Comparison of ENCODE assay signal across 8 cellular contexts in the genomic region with DNA sequence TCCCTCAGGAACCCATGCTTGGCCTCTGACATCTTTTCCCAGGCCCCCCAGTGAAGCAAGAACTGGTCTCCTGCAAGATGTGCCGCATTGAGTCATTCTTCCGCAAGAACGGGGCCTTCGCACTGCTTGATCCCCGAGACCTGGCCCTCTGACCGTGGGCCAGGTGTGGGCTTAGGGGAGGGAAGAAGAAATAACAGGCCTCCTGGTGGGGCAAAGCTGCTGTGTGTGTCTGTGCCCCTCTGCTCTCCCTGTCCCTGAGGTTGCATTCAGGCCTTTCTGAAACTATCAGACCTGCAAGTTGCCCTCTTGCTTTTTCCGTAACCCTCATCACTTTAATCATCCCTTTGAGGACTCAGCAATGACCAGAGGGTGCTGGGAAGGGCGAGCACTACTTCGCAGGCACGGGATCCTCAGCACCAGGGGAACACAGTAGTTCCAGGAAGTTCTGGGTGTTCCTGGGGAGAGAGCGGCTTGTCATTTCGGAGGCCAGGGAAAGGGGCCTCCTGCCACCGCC. TPM values are rescaled to one million over a fixed set of nuclear protein-coding genes. Genes with fewer than 3 reads are reported as not detected.
DNase-seq lines count a peak whose midpoint lies in the region; ATAC-seq and TF ChIP-seq lines count a peak whose summit lies in the region.

No MANE protein-coding gene starts in this region.

- no peak overlapping the region for H3K27ac Mint-ChIP-seq in T-helper 1 cell treated with Interleukin-12 subunit alpha and Interleukin-12 subunit beta and Interleukin-4 antibody, amounts not matched to agents 30 μg/mL and 1 μg/mL, for 36 hours

- TF ChIP-seq EP300 in suprapubic skin (IDR thresholded peaks at IDR 0.05) = no peak

- TF ChIP-seq POLR2A in suprapubic skin (IDR thresholded peaks at IDR 0.05) = no peak

- H3K4me3 Mint-ChIP-seq in T-helper 1 cell treated with Interleukin-12 subunit alpha and Interleukin-12 subunit beta and Interleukin-4 antibody, amounts not matched to agents 30 μg/mL and 1 μg/mL, for 36 hours = peak overlapping the region; percentile 27

- ATAC-seq in left lobe of liver = peak; percentile 30
- no peak for ATAC-seq in GM19023 (IDR thresholded peaks at IDR 0.05; ENCODE audit: unreplicated experiment)

- peak overlapping the region; percentile 51 for H3K9ac ChIP-seq in adipocyte (ENCODE audit: low read length)

- WGBS in suprapubic skin = 46% methylated on average over 10 of the region's 13 CpGs

- H3K36me3 ChIP-seq in adipocyte (ENCODE audit: control insufficient read depth, insufficient read depth, low read length, severe bottlenecking) (peaks cover 16% of the 10 kb centered on the region), suprapubic skin (peaks cover 18% of the 10 kb centered on the region)

- H3K36me3 Mint-ChIP-seq in T-helper 1 cell treated with Interleukin-12 subunit alpha and Interleukin-12 subunit beta and Interleukin-4 antibody, amounts not matched to agents 30 μg/mL and 1 μg/mL, for 36 hours (ENCODE audit: low read depth) = peaks cover 9% of the 10 kb centered on the region

- no peak for TF ChIP-seq CTCF in suprapubic skin (IDR thresholded peaks at IDR 0.05)

- no peaks in the 10 kb centered on the region for H3K9me3 Mint-ChIP-seq in T-helper 1 cell treated with Interleukin-12 subunit alpha and Interleukin-12 subunit beta and Interleukin-4 antibody, amounts not matched to agents 30 μg/mL and 1 μg/mL, for 36 hours

- H3K9me3 ChIP-seq in adipocyte (ENCODE audit: control insufficient read depth, low read length) (no peaks in the 10 kb centered on the region), suprapubic skin (no peaks in the 10 kb centered on the region)

- H3K4me1 ChIP-seq in adipocyte (ENCODE audit: control insufficient read depth, insufficient read depth, low read length) (peaks cover 14% of the 10 kb centered on the region), suprapubic skin (peaks cover 30% of the 10 kb centered on the region)

- H3K27me3 Mint-ChIP-seq in T-helper 1 cell treated with Interleukin-12 subunit alpha and Interleukin-12 subunit beta and Interleukin-4 antibody, amounts not matched to agents 30 μg/mL and 1 μg/mL, for 36 hours (ENCODE audit: low read depth) = peaks cover 27% of the 10 kb centered on the region

- no peak for DNase-seq in T-helper 1 cell
- DNase-seq in adipocyte (ENCODE audit: low read depth) = no peak
- DNase-seq in left lobe of liver (ENCODE audit: low spot score) = no peak
- DNase-seq in suprapubic skin (ENCODE audit: low spot score in 2 of 2) = no peak
- no peak for DNase-seq in glomerular visceral epithelial cell (ENCODE audit: extremely low spot score)
- DNase-seq in NCI-H1048 (lab: John Stamatoyannopoulos, UW) = no peak

- no peaks in the 10 kb centered on the region for H3K27me3 ChIP-seq in adipocyte (replicated peaks; ENCODE audit: control insufficient read depth, insufficient read depth, low read length)
- no peaks in the 10 kb centered on the region for H3K27me3 ChIP-seq in suprapubic skin

- peaks cover 13% of the 10 kb centered on the region for H3K4me1 Mint-ChIP-seq in T-helper 1 cell treated with Interleukin-12 subunit alpha and Interleukin-12 subunit beta and Interleukin-4 antibody, amounts not matched to agents 30 μg/mL and 1 μg/mL, for 36 hours (ENCODE audit: low read depth)

- no peak overlapping the region for H3K27ac ChIP-seq in suprapubic skin

- peak overlapping the region; percentile 70 for H3K4me3 ChIP-seq in adipocyte (ENCODE audit: low read length)
- peak overlapping the region; percentile 73 for H3K4me3 ChIP-seq in suprapubic skin

RNA-seq across cellular contexts. Expression of a gene that starts 6.0 kb away (rescaled TPM):
- total RNA-seq in left lobe of liver (28.2 TPM), suprapubic skin (100 to 1,000 TPM in 3 of 4 donors, 10 to 100 TPM in 1; 78.4 to 165 (median 148) TPM)

RNA-seq across cellular contexts. Expression of a gene that starts 38.5 kb away (rescaled TPM):
- 0.55 TPM for total RNA-seq in left lobe of liver
- 1 to 10 TPM; 3.8 to 5.1 (median 4.3) TPM for total RNA-seq in suprapubic skin

RNA-seq across cellular contexts. Expression of a gene that starts 41.8 kb away (rescaled TPM):
- total RNA-seq in left lobe of liver (0.15 TPM), suprapubic skin (under 1 TPM; 0.17 to 0.57 (median 0.36) TPM)
